ENCODE assay signal across 3 cellular contexts in genomic region chr20:38471987-38472512, GRCh38.
TF ChIP-seq lines count a peak whose summit lies in the region.

No MANE protein-coding gene starts in this region.

TF ChIP-seq in A549, 52 proteins besides CTCF, POLR2A, EP300 and RAD21 (continued from another document):
- TF ChIP-seq, protein P1, sequence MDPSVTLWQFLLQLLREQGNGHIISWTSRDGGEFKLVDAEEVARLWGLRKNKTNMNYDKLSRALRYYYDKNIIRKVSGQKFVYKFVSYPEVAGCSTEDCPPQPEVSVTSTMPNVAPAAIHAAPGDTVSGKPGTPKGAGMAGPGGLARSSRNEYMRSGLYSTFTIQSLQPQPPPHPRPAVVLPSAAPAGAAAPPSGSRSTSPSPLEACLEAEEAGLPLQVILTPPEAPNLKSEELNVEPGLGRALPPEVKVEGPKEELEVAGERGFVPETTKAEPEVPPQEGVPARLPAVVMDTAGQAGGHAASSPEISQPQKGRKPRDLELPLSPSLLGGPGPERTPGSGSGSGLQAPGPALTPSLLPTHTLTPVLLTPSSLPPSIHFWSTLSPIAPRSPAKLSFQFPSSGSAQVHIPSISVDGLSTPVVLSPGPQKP (IDR thresholded peaks at IDR 0.05; ENCODE audit: low read depth, low read length): no peak

TF ChIP-seq in HEK293T, 16 proteins besides CTCF, POLR2A, EP300 and RAD21 (continued from another document):
- TF ChIP-seq SP1 (IDR thresholded peaks at IDR 0.05): no peak

TF ChIP-seq in K562, 482 proteins besides CTCF, POLR2A, EP300 and RAD21:
- TF ChIP-seq MBD1 (CRISPR knock-in tag; IDR thresholded peaks at IDR 0.05) (peak; percentile 29; the same call in 1 of the 2 replicates), ZNF639 (CRISPR knock-in tag; conservative IDR thresholded peaks at IDR 0.05 in 1 of 2, IDR thresholded peaks at IDR 0.05 in 1 of 2) (peak in 1 of 2 experiments; percentile 43; a peak in 1 of 4 replicates), KAT8 (IDR thresholded peaks at IDR 0.05; ENCODE audit: low read depth) (no peak), NONO (IDR thresholded peaks at IDR 0.05; ENCODE audit: low read depth in 2 of 2, low read length in 1 of 2) (peak in 1 of 2 experiments; percentile 6; a peak in 1 of 4 replicates), RBBP5 (IDR thresholded peaks at IDR 0.05; ENCODE audit: borderline replicate concordance, insufficient read depth, low read length, poor library complexity, severe bottlenecking) (peak; percentile 39), RHOXF2B (CRISPR knock-in tag; conservative IDR thresholded peaks at IDR 0.05) (0 out of 2 replicates have a peak, but pooled peaks have one; percentile 41), PHF20 (IDR thresholded peaks at IDR 0.05; ENCODE audit: partially characterized antibody) (peak; percentile 16), RAD51 (IDR thresholded peaks at IDR 0.05; ENCODE audit: borderline replicate concordance, low read depth) (no peak), FOXJ2 (tag; IDR thresholded peaks at IDR 0.05) (no peak), FOXP1 (CRISPR knock-in tag; IDR thresholded peaks at IDR 0.05) (0 out of 2 replicates have a peak, but pooled peaks have one; percentile 3), ID3 (CRISPR knock-in tag; IDR thresholded peaks at IDR 0.05) (no peak), ID3 (tag; IDR thresholded peaks at IDR 0.05) (0 out of 2 replicates have a peak, but pooled peaks have one; percentile 16), ASH1L (IDR thresholded peaks at IDR 0.05; ENCODE audit: borderline replicate concordance, low read depth, partially characterized antibody) (peak; percentile 16)
- TF ChIP-seq, protein P2, sequence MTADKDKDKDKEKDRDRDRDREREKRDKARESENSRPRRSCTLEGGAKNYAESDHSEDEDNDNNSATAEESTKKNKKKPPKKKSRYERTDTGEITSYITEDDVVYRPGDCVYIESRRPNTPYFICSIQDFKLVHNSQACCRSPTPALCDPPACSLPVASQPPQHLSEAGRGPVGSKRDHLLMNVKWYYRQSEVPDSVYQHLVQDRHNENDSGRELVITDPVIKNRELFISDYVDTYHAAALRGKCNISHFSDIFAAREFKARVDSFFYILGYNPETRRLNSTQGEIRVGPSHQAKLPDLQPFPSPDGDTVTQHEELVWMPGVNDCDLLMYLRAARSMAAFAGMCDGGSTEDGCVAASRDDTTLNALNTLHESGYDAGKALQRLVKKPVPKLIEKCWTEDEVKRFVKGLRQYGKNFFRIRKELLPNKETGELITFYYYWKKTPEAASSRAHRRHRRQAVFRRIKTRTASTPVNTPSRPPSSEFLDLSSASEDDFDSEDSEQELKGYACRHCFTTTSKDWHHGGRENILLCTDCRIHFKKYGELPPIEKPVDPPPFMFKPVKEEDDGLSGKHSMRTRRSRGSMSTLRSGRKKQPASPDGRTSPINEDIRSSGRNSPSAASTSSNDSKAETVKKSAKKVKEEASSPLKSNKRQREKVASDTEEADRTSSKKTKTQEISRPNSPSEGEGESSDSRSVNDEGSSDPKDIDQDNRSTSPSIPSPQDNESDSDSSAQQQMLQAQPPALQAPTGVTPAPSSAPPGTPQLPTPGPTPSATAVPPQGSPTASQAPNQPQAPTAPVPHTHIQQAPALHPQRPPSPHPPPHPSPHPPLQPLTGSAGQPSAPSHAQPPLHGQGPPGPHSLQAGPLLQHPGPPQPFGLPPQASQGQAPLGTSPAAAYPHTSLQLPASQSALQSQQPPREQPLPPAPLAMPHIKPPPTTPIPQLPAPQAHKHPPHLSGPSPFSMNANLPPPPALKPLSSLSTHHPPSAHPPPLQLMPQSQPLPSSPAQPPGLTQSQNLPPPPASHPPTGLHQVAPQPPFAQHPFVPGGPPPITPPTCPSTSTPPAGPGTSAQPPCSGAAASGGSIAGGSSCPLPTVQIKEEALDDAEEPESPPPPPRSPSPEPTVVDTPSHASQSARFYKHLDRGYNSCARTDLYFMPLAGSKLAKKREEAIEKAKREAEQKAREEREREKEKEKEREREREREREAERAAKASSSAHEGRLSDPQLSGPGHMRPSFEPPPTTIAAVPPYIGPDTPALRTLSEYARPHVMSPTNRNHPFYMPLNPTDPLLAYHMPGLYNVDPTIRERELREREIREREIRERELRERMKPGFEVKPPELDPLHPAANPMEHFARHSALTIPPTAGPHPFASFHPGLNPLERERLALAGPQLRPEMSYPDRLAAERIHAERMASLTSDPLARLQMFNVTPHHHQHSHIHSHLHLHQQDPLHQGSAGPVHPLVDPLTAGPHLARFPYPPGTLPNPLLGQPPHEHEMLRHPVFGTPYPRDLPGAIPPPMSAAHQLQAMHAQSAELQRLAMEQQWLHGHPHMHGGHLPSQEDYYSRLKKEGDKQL (CRISPR knock-in tag; IDR thresholded peaks at IDR 0.05; ENCODE audit: borderline replicate concordance): no peak
- TF ChIP-seq, protein P3, sequence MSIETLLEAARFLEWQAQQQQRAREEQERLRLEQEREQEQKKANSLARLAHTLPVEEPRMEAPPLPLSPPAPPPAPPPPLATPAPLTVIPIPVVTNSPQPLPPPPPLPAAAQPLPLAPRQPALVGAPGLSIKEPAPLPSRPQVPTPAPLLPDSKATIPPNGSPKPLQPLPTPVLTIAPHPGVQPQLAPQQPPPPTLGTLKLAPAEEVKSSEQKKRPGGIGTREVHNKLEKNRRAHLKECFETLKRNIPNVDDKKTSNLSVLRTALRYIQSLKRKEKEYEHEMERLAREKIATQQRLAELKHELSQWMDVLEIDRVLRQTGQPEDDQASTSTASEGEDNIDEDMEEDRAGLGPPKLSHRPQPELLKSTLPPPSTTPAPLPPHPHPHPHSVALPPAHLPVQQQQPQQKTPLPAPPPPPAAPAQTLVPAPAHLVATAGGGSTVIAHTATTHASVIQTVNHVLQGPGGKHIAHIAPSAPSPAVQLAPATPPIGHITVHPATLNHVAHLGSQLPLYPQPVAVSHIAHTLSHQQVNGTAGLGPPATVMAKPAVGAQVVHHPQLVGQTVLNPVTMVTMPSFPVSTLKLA (conservative IDR thresholded peaks at IDR 0.05): 0 out of 4 replicates have a peak, but pooled peaks of 1 of the 2 experiments have one; percentile 26
- TF ChIP-seq, protein P4, sequence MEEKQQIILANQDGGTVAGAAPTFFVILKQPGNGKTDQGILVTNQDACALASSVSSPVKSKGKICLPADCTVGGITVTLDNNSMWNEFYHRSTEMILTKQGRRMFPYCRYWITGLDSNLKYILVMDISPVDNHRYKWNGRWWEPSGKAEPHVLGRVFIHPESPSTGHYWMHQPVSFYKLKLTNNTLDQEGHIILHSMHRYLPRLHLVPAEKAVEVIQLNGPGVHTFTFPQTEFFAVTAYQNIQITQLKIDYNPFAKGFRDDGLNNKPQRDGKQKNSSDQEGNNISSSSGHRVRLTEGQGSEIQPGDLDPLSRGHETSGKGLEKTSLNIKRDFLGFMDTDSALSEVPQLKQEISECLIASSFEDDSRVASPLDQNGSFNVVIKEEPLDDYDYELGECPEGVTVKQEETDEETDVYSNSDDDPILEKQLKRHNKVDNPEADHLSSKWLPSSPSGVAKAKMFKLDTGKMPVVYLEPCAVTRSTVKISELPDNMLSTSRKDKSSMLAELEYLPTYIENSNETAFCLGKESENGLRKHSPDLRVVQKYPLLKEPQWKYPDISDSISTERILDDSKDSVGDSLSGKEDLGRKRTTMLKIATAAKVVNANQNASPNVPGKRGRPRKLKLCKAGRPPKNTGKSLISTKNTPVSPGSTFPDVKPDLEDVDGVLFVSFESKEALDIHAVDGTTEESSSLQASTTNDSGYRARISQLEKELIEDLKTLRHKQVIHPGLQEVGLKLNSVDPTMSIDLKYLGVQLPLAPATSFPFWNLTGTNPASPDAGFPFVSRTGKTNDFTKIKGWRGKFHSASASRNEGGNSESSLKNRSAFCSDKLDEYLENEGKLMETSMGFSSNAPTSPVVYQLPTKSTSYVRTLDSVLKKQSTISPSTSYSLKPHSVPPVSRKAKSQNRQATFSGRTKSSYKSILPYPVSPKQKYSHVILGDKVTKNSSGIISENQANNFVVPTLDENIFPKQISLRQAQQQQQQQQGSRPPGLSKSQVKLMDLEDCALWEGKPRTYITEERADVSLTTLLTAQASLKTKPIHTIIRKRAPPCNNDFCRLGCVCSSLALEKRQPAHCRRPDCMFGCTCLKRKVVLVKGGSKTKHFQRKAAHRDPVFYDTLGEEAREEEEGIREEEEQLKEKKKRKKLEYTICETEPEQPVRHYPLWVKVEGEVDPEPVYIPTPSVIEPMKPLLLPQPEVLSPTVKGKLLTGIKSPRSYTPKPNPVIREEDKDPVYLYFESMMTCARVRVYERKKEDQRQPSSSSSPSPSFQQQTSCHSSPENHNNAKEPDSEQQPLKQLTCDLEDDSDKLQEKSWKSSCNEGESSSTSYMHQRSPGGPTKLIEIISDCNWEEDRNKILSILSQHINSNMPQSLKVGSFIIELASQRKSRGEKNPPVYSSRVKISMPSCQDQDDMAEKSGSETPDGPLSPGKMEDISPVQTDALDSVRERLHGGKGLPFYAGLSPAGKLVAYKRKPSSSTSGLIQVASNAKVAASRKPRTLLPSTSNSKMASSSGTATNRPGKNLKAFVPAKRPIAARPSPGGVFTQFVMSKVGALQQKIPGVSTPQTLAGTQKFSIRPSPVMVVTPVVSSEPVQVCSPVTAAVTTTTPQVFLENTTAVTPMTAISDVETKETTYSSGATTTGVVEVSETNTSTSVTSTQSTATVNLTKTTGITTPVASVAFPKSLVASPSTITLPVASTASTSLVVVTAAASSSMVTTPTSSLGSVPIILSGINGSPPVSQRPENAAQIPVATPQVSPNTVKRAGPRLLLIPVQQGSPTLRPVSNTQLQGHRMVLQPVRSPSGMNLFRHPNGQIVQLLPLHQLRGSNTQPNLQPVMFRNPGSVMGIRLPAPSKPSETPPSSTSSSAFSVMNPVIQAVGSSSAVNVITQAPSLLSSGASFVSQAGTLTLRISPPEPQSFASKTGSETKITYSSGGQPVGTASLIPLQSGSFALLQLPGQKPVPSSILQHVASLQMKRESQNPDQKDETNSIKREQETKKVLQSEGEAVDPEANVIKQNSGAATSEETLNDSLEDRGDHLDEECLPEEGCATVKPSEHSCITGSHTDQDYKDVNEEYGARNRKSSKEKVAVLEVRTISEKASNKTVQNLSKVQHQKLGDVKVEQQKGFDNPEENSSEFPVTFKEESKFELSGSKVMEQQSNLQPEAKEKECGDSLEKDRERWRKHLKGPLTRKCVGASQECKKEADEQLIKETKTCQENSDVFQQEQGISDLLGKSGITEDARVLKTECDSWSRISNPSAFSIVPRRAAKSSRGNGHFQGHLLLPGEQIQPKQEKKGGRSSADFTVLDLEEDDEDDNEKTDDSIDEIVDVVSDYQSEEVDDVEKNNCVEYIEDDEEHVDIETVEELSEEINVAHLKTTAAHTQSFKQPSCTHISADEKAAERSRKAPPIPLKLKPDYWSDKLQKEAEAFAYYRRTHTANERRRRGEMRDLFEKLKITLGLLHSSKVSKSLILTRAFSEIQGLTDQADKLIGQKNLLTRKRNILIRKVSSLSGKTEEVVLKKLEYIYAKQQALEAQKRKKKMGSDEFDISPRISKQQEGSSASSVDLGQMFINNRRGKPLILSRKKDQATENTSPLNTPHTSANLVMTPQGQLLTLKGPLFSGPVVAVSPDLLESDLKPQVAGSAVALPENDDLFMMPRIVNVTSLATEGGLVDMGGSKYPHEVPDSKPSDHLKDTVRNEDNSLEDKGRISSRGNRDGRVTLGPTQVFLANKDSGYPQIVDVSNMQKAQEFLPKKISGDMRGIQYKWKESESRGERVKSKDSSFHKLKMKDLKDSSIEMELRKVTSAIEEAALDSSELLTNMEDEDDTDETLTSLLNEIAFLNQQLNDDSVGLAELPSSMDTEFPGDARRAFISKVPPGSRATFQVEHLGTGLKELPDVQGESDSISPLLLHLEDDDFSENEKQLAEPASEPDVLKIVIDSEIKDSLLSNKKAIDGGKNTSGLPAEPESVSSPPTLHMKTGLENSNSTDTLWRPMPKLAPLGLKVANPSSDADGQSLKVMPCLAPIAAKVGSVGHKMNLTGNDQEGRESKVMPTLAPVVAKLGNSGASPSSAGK (IDR thresholded peaks at IDR 0.05): peak; percentile 41
- TF ChIP-seq, protein P5, sequence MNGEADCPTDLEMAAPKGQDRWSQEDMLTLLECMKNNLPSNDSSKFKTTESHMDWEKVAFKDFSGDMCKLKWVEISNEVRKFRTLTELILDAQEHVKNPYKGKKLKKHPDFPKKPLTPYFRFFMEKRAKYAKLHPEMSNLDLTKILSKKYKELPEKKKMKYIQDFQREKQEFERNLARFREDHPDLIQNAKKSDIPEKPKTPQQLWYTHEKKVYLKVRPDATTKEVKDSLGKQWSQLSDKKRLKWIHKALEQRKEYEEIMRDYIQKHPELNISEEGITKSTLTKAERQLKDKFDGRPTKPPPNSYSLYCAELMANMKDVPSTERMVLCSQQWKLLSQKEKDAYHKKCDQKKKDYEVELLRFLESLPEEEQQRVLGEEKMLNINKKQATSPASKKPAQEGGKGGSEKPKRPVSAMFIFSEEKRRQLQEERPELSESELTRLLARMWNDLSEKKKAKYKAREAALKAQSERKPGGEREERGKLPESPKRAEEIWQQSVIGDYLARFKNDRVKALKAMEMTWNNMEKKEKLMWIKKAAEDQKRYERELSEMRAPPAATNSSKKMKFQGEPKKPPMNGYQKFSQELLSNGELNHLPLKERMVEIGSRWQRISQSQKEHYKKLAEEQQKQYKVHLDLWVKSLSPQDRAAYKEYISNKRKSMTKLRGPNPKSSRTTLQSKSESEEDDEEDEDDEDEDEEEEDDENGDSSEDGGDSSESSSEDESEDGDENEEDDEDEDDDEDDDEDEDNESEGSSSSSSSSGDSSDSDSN (IDR thresholded peaks at IDR 0.05; ENCODE audit: borderline replicate concordance in 1 of 2, low read depth in 2 of 2, low read length in 2 of 2): peak in 1 of 2 experiments; percentile 8; a peak in 1 of 4 replicates
TF ChIP-seq in K562: peak in this region for 12.
